In genomic region chr20:19770375-19770774, GRCh38 we compare ENCODE assay signal across 1 cellular context.
TF ChIP-seq lines count a peak whose summit lies in the region.

No MANE protein-coding gene starts in this region.

TF ChIP-seq in IMR-90, 13 proteins besides CTCF, POLR2A, EP300 and RAD21 (continued from another document):
- TF ChIP-seq BHLHE40 (IDR thresholded peaks at IDR 0.05; ENCODE audit: low read depth, low read length) = no peak
- no peak for TF ChIP-seq CEBPB (IDR thresholded peaks at IDR 0.05; ENCODE audit: low read depth, low read length)
